8 cellular contexts compared by ENCODE assay signal in genomic region chr5:142888469-142889085, GRCh38.
DNase-seq lines count a peak whose midpoint lies in the region; ATAC-seq and TF ChIP-seq lines count a peak whose summit lies in the region.

No MANE protein-coding gene starts in this region.

- no peak for ATAC-seq in CD4-positive, CD25-positive, alpha-beta regulatory T cell (ENCODE audit: low read depth in 2 of 2)
- ATAC-seq in left colon (peak; percentile 83), HG03469 (IDR thresholded peaks at IDR 0.05; ENCODE audit: unreplicated experiment) (no peak), GM18505 (IDR thresholded peaks at IDR 0.05; ENCODE audit: unreplicated experiment) (no peak)

- intact Hi-C loops in left colon (cut with DNase I, micrococcal nuclease): loop anchor here in 1 of 2 donors (10.0 kb wide), 2 partner anchors 134 to 174 kb away; no protein-coding TSS in a partner anchor
- intact Hi-C loops in vagina (cut with DNase I): no loop called here

- no peaks in the 10 kb centered on the region for H3K4me1 ChIP-seq in CD4-positive, CD25-positive, alpha-beta regulatory T cell (ENCODE audit: control insufficient read depth, insufficient read depth, low read length, poor library complexity, severe bottlenecking)
- no peaks in the 10 kb centered on the region for H3K4me1 ChIP-seq in vagina

- no peaks in the 10 kb centered on the region for H3K9me3 Mint-ChIP-seq in CD4-positive, CD25-positive, alpha-beta regulatory T cell

- DNase-seq in CD4-positive, CD25-positive, alpha-beta regulatory T cell: peak in 2 of 3 donors; percentile 15 to 20
- DNase-seq in H4 (ENCODE audit: low spot score) (peak; percentile 47), NCI-H748 (lab: John Stamatoyannopoulos, UW; ENCODE audit: unreplicated experiment) (peak; percentile 45), left colon (no peak), vagina (ENCODE audit: extremely low spot score in 2 of 2) (peak in 1 of 2 donors; percentile 22)
- peak; percentile 12 for DNase-seq in central memory CD4-positive, alpha-beta T cell

- no peaks in the 10 kb centered on the region for H3K9me3 ChIP-seq in CD4-positive, CD25-positive, alpha-beta regulatory T cell (ENCODE audit: control insufficient read depth in 2 of 2, low read length in 2 of 2)
- H3K9me3 ChIP-seq in vagina: no peaks in the 10 kb centered on the region

- no peaks in the 10 kb centered on the region for H3K27me3 ChIP-seq in CD4-positive, CD25-positive, alpha-beta regulatory T cell (ENCODE audit: control insufficient read depth, insufficient read depth, low read length)
- no peaks in the 10 kb centered on the region for H3K27me3 ChIP-seq in vagina

- TF ChIP-seq CTCF in vagina (IDR thresholded peaks at IDR 0.05): peak; percentile 29 to 66 (median 64)

- H3K36me3 ChIP-seq in CD4-positive, CD25-positive, alpha-beta regulatory T cell (ENCODE audit: control insufficient read depth, insufficient read depth, low read length): no peaks in the 10 kb centered on the region
- H3K36me3 ChIP-seq in vagina: no peaks in the 10 kb centered on the region

- H3K27ac Mint-ChIP-seq in CD4-positive, CD25-positive, alpha-beta regulatory T cell: no peak overlapping the region

- H3K4me3 Mint-ChIP-seq in CD4-positive, CD25-positive, alpha-beta regulatory T cell: no peak overlapping the region

- H3K4me3 ChIP-seq in CD4-positive, CD25-positive, alpha-beta regulatory T cell (ENCODE audit: low read depth, low read length): no peak overlapping the region
- no peak overlapping the region for H3K4me3 ChIP-seq in vagina

- peaks cover under 1 to 12% (median 7%) of the 10 kb centered on the region in 4 donors for H3K4me1 Mint-ChIP-seq in CD4-positive, CD25-positive, alpha-beta regulatory T cell

- no peak overlapping the region for H3K27ac ChIP-seq in CD4-positive, CD25-positive, alpha-beta regulatory T cell (ENCODE audit: insufficient read depth, low read length, poor library complexity, severe bottlenecking)
- H3K27ac ChIP-seq in vagina: no peak overlapping the region

- no peak for TF ChIP-seq POLR2A in vagina (IDR thresholded peaks at IDR 0.05)
- no peak for TF ChIP-seq POLR2A in GM18505 (IDR thresholded peaks at IDR 0.05; ENCODE audit: borderline replicate concordance, extremely low read depth, insufficient read depth, insufficient read length)

- H3K36me3 Mint-ChIP-seq in CD4-positive, CD25-positive, alpha-beta regulatory T cell: peaks cover 6% of the 10 kb centered on the region

- H3K27me3 Mint-ChIP-seq in CD4-positive, CD25-positive, alpha-beta regulatory T cell: no peaks in the 10 kb centered on the region

Comparison
In these comparisons a context has a peak if more than half of its experiments do, and no peak if none do; other contexts are left out.
1. DNase-seq: peak in CD4-positive, CD25-positive, alpha-beta regulatory T cell (2 of 3), H4 (single experiment), NCI-H748 (single experiment) and central memory CD4-positive, alpha-beta T cell (single experiment); none in left colon (0 of 2).